8 cellular contexts compared by ENCODE assay signal in the genomic region with DNA sequence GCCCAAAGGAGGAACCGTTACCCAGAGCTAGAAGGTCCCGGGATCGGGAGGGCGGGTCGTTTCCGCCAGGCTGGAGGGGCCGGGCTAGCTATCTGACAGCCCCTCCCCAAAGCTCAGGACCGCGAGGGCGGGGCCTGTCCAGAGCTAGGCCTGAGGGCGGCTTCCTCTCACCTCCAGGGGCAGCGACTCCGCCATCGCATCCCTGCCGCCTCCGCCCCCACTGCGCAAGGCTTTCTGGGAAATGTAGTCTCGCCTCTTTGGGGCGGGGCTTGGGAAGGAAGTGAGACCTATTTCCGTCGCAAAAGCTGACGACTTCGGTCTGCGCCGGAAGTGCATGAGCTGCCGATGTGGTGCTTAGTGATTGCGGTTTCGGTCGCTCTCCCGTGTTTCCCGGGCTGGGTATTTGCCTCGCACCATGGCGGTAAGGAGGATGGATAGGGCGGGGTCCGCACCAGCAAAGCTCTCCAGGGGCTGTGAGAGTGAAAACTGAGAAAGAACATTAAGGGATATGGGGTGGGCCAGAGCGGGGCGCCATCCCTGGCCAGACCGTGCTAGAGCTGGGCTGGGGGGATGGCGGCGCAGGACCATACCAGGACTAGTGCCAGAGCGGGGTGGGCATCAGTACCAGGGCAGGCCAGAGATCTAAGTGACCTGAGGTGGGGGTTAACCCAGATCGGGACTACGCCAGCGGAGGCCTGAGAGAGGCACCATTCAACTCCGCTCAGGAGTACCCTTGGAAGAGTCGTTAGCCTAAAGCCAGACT. TPM values are rescaled to one million over a fixed set of nuclear protein-coding genes. Genes with fewer than 3 reads are reported as not detected.
DNase-seq lines count a peak whose midpoint lies in the region; ATAC-seq lines count a peak whose summit lies in the region.

A gene (plus strand): TSS at position 327 of the 763 bp plus-strand sequence. CDS start 89 bp downstream, at position 416.

- H3K4me3 Mint-ChIP-seq in CD8-positive, alpha-beta memory T cell: peak within 1 kb of the TSS; percentile 98 to 100 (median 99)

- H3K27ac Mint-ChIP-seq in CD8-positive, alpha-beta memory T cell: peak within 1 kb of the TSS; percentile 93 to 99 (median 98)

- peak within 1 kb of the TSS; percentile 99 for H3K4me3 ChIP-seq in CD8-positive, alpha-beta memory T cell (ENCODE audit: low read length)
- H3K4me3 ChIP-seq in effector memory CD4-positive, alpha-beta T cell (ENCODE audit: insufficient read depth, low read depth, low read length, poor library complexity, severe bottlenecking): peak within 1 kb of the TSS; percentile 97

- no peaks in the 10 kb centered on the region for H3K27me3 ChIP-seq in CD8-positive, alpha-beta memory T cell (ENCODE audit: insufficient read depth, low read length, poor library complexity, severe bottlenecking)
- no peaks in the 10 kb centered on the region for H3K27me3 ChIP-seq in effector memory CD4-positive, alpha-beta T cell (replicated peaks; ENCODE audit: control insufficient read depth, insufficient read depth, low read length, poor library complexity, severe bottlenecking)

- H3K36me3 Mint-ChIP-seq in CD8-positive, alpha-beta memory T cell: peaks cover 0 to 53% (median 8%) of the 10 kb centered on the region in 3 donors

- peaks cover 39 to 60% (median 50%) of the 10 kb centered on the region in 3 donors for H3K4me1 Mint-ChIP-seq in CD8-positive, alpha-beta memory T cell

- peak; percentile 79 for ATAC-seq in GM19467 (IDR thresholded peaks at IDR 0.05; ENCODE audit: unreplicated experiment)

- peaks cover 42% of the 10 kb centered on the region for H3K4me1 ChIP-seq in CD8-positive, alpha-beta memory T cell (ENCODE audit: insufficient read depth, low read length)
- peaks cover 21% of the 10 kb centered on the region for H3K4me1 ChIP-seq in effector memory CD4-positive, alpha-beta T cell (ENCODE audit: control insufficient read depth, insufficient read depth, low read length, poor library complexity, severe bottlenecking)

- peaks cover 0 to 2% of the 10 kb centered on the region in 2 donors for H3K27me3 Mint-ChIP-seq in CD8-positive, alpha-beta memory T cell

- DNase-seq in CD8-positive, alpha-beta memory T cell: peak; percentile 94 to 98 (median 96)
- peak; percentile 94 for DNase-seq in HS-5 (ENCODE audit: low read depth)
- DNase-seq in NK-92 treated with Interleukin-12 subunit alpha and Interleukin-12 subunit beta, amount 100 ng/mL, for 24 hours (lab: John Stamatoyannopoulos, UW): peak; percentile 94
- peak; percentile 100 for DNase-seq in activated CD8-positive, alpha-beta memory T cell treated with anti-CD3 and anti-CD28 coated beads for 24 hours
- peak; percentile 95 to 98 (median 96) for DNase-seq in effector memory CD4-positive, alpha-beta T cell
- peak; percentile 98 to 99 for DNase-seq in lung microvascular endothelial cell (ENCODE audit: low read depth in 2 of 2)
- peak; percentile 97 to 99 (median 98) for DNase-seq in stimulated activated CD4-positive, alpha-beta T cell treated with anti-CD3 and anti-CD28 coated beads, TNF-alpha, amount 100 ng/mL, for 48 hours (ENCODE audit: low read depth in 3 of 3)

- peaks cover 29% of the 10 kb centered on the region for H3K36me3 ChIP-seq in CD8-positive, alpha-beta memory T cell (ENCODE audit: insufficient read depth, low read length)
- peaks cover 36% of the 10 kb centered on the region for H3K36me3 ChIP-seq in effector memory CD4-positive, alpha-beta T cell (ENCODE audit: control insufficient read depth, insufficient read depth, low read length)

- POLR2A ChIA-PET in CD8-positive, alpha-beta memory T cell (lab: Charles Lee): interaction anchor here (0.9 to 3.1 kb wide), 5 partner anchors 11 to 199 kb away, joined by 3 to 15 read pairs (median 7); a partner anchor contains a TSS

- no peaks in the 10 kb centered on the region for H3K9me3 ChIP-seq in CD8-positive, alpha-beta memory T cell (ENCODE audit: low read length)
- H3K9me3 ChIP-seq in effector memory CD4-positive, alpha-beta T cell (ENCODE audit: control insufficient read depth, low read length): no peaks in the 10 kb centered on the region

- CTCF ChIA-PET in CD8-positive, alpha-beta memory T cell (lab: Charles Lee): interaction anchor here (1.0 to 2.4 kb wide), 12 partner anchors 10 to 707 kb away, joined by 3 to 12 read pairs (median 4); a partner anchor contains a TSS

- H3K9me3 Mint-ChIP-seq in CD8-positive, alpha-beta memory T cell: no peaks in the 10 kb centered on the region

- peak within 1 kb of the TSS; percentile 94 for H3K27ac ChIP-seq in CD8-positive, alpha-beta memory T cell (ENCODE audit: low read depth, low read length)
- peak within 1 kb of the TSS; percentile 87 for H3K27ac ChIP-seq in effector memory CD4-positive, alpha-beta T cell (ENCODE audit: insufficient read depth, low read length, poor library complexity, severe bottlenecking)

RNA-seq across cellular contexts. Expression of the gene that starts here (rescaled TPM):
- total RNA-seq in CD8-positive, alpha-beta memory T cell: 10 to 100 TPM; 58.4 to 69.5 TPM
- 83.7 TPM for polyA plus RNA-seq in CD8-positive, alpha-beta memory T cell
- total RNA-seq in lung microvascular endothelial cell: 24.4 and 29.2 TPM in 2 replicates

Comparison
In these comparisons a context has a peak if more than half of its experiments do, and no peak if none do; other contexts are left out.
1. Peak in every context shown above with its lines: DNase-seq, ATAC-seq, H3K4me3 ChIP-seq and H3K27ac ChIP-seq.